8 cellular contexts compared by ENCODE assay signal in the genomic region with DNA sequence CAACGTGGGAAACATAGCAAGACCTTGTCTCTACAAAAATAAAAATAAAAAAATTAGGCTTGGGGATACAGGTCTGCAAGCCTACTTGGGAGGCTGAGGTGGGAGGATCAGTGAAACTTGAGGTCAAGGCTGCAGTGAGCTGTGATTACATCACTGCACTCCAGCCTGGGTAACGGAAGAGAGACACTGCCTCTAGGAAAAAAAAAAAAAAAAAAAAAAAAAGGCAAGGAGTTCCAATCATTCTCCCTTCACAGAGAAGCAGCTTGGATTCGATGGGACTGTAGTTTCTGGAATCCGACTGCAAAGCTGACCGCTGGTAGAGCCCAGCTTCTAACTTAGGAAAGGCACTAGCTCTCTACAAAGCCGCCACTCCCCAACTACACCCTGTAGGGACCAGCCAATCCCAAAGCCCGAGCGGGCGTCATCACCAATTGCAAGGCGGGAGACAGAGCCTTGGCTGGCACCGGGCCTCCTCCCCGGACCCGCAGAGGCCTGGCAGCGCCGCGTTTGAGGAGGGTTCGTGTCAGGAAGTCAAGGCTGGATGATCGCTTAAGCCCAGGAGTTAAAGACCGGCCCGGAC. TPM values are rescaled to one million over a fixed set of nuclear protein-coding genes. Genes with fewer than 3 reads are reported as not detected.
DNase-seq lines count a peak whose midpoint lies in the region; ATAC-seq and TF ChIP-seq lines count a peak whose summit lies in the region.

No MANE protein-coding gene starts in this region.

- TF ChIP-seq POLR2A in heart left ventricle (IDR thresholded peaks at IDR 0.05) (peak in 1 of 2 donors; percentile 80), upper lobe of left lung (IDR thresholded peaks at IDR 0.05) (peak in 3 of 4 donors; percentile 52 to 84 (median 77))

- H4K20me1 ChIP-seq in SU-DHL-6 (ENCODE audit: low read depth, low read length): no peaks in the 10 kb centered on the region

- H3K27me3 ChIP-seq in GM06990 (replicated peaks; ENCODE audit: control insufficient read depth, insufficient read depth, low read length) (no peaks in the 10 kb centered on the region), SU-DHL-6 (ENCODE audit: low read length) (no peaks in the 10 kb centered on the region), adipocyte (replicated peaks; ENCODE audit: control insufficient read depth, insufficient read depth, low read length) (no peaks in the 10 kb centered on the region), heart left ventricle (no peaks in the 10 kb centered on the region), upper lobe of left lung (no peaks in the 10 kb centered on the region)

- H3K4me3 ChIP-seq in GM06990 (replicated peaks; ENCODE audit: low read depth, low read length) (peak overlapping the region; percentile 70), SU-DHL-6 (ENCODE audit: insufficient read depth, low read length, poor library complexity, severe bottlenecking) (peak overlapping the region; percentile 50), adipocyte (ENCODE audit: low read length) (peak overlapping the region; percentile 89), heart left ventricle (peak overlapping the region; percentile 9 to 81 (median 68)), upper lobe of left lung (peak overlapping the region; percentile 0 to 69 (median 58))

- TF ChIP-seq CTCF in GM06990 (IDR thresholded peaks at IDR 0.05; ENCODE audit: insufficient read depth, low read length, poor library complexity, severe bottlenecking): no peak
- TF ChIP-seq CTCF in SU-DHL-6 (IDR thresholded peaks at IDR 0.05; ENCODE audit: insufficient read depth, low read length, poor library complexity, severe bottlenecking): no peak
- no peak for TF ChIP-seq CTCF in heart left ventricle (IDR thresholded peaks at IDR 0.05)
- TF ChIP-seq CTCF in upper lobe of left lung (IDR thresholded peaks at IDR 0.05): no peak

- peak overlapping the region; percentile 95 for H3K9ac ChIP-seq in SU-DHL-6 (ENCODE audit: low read length)
- H3K9ac ChIP-seq in adipocyte (ENCODE audit: low read length): peak overlapping the region; percentile 87

- 5 to 8% (median 5%) methylated on average over 19 to 20 of the region's 20 CpGs for WGBS in heart left ventricle, 4 donors
- WGBS in upper lobe of left lung, 2 donors: 5 to 11% methylated on average over 15 to 20 of the region's 20 CpGs

- no peaks in the 10 kb centered on the region for H3K9me2 ChIP-seq in SU-DHL-6 (replicated peaks; ENCODE audit: insufficient read depth, low read length)

- H3K27ac ChIP-seq in SU-DHL-6 (ENCODE audit: low read depth, low read length) (peak overlapping the region; percentile 92), heart left ventricle (peak overlapping the region; percentile 81 to 97 (median 94)), upper lobe of left lung (peak overlapping the region; percentile 88 to 96 (median 92))

- peaks cover 17% of the 10 kb centered on the region; the same call in 1 of the 2 replicates for H3K79me2 ChIP-seq in SU-DHL-6 (ENCODE audit: insufficient read depth, low read length)

- H3K9me3 ChIP-seq in SU-DHL-6 (ENCODE audit: insufficient read depth, low read length): no peaks in the 10 kb centered on the region
- H3K9me3 ChIP-seq in adipocyte (ENCODE audit: control insufficient read depth, low read length): peaks cover 2% of the 10 kb centered on the region
- no peaks in the 10 kb centered on the region for H3K9me3 ChIP-seq in heart left ventricle
- no peaks in the 10 kb centered on the region for H3K9me3 ChIP-seq in upper lobe of left lung

- intact Hi-C loops in heart left ventricle (cut with DNase I): loop anchor here in 5 of 10 donors (1.0 to 5.0 kb wide), 6 partner anchors 27 to 37 kb away; partner anchors contain the start of genes ARFGAP2 (in 2 of the 5) and PACSIN3 (in 1 of the 5)

- peaks cover 25% of the 10 kb centered on the region for H3F3A ChIP-seq in SU-DHL-6 (ENCODE audit: insufficient read depth)

- peak overlapping the region; percentile 92 for H2AFZ ChIP-seq in SU-DHL-6 (ENCODE audit: low read depth, low read length, severe bottlenecking)

- peak; percentile 86 for DNase-seq in GM06990 (ENCODE audit: extremely low read depth, insufficient read length)
- peak; percentile 92 for DNase-seq in NCI-H1092 (lab: John Stamatoyannopoulos, UW)
- DNase-seq in adipocyte (ENCODE audit: low read depth): peak; percentile 88
- DNase-seq in heart left ventricle: peak; percentile 92 to 97 (median 96)
- peak; percentile 98 for DNase-seq in pons (ENCODE audit: low spot score)
- peak; percentile 90 to 97 for DNase-seq in upper lobe of left lung

- ATAC-seq in HG02588 (IDR thresholded peaks at IDR 0.05; ENCODE audit: unreplicated experiment): peak; percentile 64
- ATAC-seq in heart left ventricle: peak; percentile 90 to 95 (median 94)
- ATAC-seq in upper lobe of left lung (ENCODE audit: low FRiP score in 2 of 2): peak; percentile 93 to 97

- peak overlapping the region; percentile 92 for H3K4me2 ChIP-seq in SU-DHL-6 (ENCODE audit: low read depth, low read length, poor library complexity, severe bottlenecking)

- peaks cover 25% of the 10 kb centered on the region for H3K4me1 ChIP-seq in adipocyte (ENCODE audit: control insufficient read depth, insufficient read depth, low read length)
- peaks cover 0 to 39% (median 20%) of the 10 kb centered on the region in 12 donors for H3K4me1 ChIP-seq in heart left ventricle
- H3K4me1 ChIP-seq in upper lobe of left lung: peaks cover 20 to 24% (median 22%) of the 10 kb centered on the region in 4 donors

- H3K36me3 ChIP-seq in GM06990 (ENCODE audit: control insufficient read depth, insufficient read depth, low read length) (no peaks in the 10 kb centered on the region), SU-DHL-6 (ENCODE audit: low read length) (peaks cover under 1% of the 10 kb centered on the region; the same call in 1 of the 2 replicates), adipocyte (ENCODE audit: control insufficient read depth, insufficient read depth, low read length, severe bottlenecking) (no peaks in the 10 kb centered on the region), heart left ventricle (peaks cover 0 to 20% (median 3%) of the 10 kb centered on the region in 9 donors), upper lobe of left lung (peaks cover 0 to 4% (median 0%) of the 10 kb centered on the region in 4 donors)

- TF ChIP-seq EP300 in upper lobe of left lung (IDR thresholded peaks at IDR 0.05): no peak

RNA-seq across cellular contexts. Expression of gene DDB2, which starts 0.7 kb away (rescaled TPM):
- total RNA-seq in heart left ventricle (10 to 100 TPM in 4 of 9 donors, 1 to 10 TPM in 5; 8.0 to 28.5 (median 9.7) TPM), upper lobe of left lung (100 to 1,000 TPM in 1 of 6 donors, 10 to 100 TPM in 5; 18.2 to 107 (median 47.1) TPM)
- 10 to 100 TPM in 1 of 2 donors, 1 to 10 TPM in 1; 8.1 to 11.7 TPM for polyA plus RNA-seq in heart left ventricle

RNA-seq across cellular contexts. Expression of gene PACSIN3, which starts 27.8 kb away (rescaled TPM):
- total RNA-seq in heart left ventricle: 100 to 1,000 TPM; 127 to 330 (median 211) TPM
- polyA plus RNA-seq in heart left ventricle: 100 to 1,000 TPM; 123 to 282 TPM
- total RNA-seq in upper lobe of left lung: 10 to 100 TPM; 26.8 to 97.4 (median 52.8) TPM

RNA-seq across cellular contexts. Expression of gene ACP2, which starts 34.5 kb away (rescaled TPM):
- 10 to 100 TPM; 18.0 to 60.4 (median 26.6) TPM for total RNA-seq in heart left ventricle
- 10 to 100 TPM; 25.3 to 44.7 TPM for polyA plus RNA-seq in heart left ventricle
- 10 to 100 TPM; 37.0 to 78.6 (median 46.5) TPM for total RNA-seq in upper lobe of left lung

RNA-seq across cellular contexts. Expression of gene ARFGAP2, which starts 37.4 kb away (rescaled TPM):
- total RNA-seq in heart left ventricle: 10 to 100 TPM; 47.5 to 96.1 (median 61.3) TPM
- 10 to 100 TPM; 49.7 to 79.1 TPM for polyA plus RNA-seq in heart left ventricle
- 100 to 1,000 TPM in 4 of 6 donors, 10 to 100 TPM in 2; 93.6 to 257 (median 110) TPM for total RNA-seq in upper lobe of left lung

RNA-seq across cellular contexts. Expression of gene NR1H3, which starts 43.7 kb away (rescaled TPM):
- 10 to 100 TPM in 5 of 9 donors, 1 to 10 TPM in 4; 3.9 to 38.5 (median 11.9) TPM for total RNA-seq in heart left ventricle
- polyA plus RNA-seq in heart left ventricle: 10 to 100 TPM; 11.4 to 17.5 TPM
- total RNA-seq in upper lobe of left lung: 100 to 1,000 TPM in 2 of 6 donors, 10 to 100 TPM in 4; 37.3 to 367 (median 49.2) TPM

Comparison
In these comparisons a context has a peak if more than half of its experiments do, and no peak if none do; other contexts are left out.
1. Peak in every context shown above with its lines: DNase-seq, ATAC-seq, H3K4me3 ChIP-seq and H3K27ac ChIP-seq.